1 cellular context compared by ENCODE assay signal in the genomic region with DNA sequence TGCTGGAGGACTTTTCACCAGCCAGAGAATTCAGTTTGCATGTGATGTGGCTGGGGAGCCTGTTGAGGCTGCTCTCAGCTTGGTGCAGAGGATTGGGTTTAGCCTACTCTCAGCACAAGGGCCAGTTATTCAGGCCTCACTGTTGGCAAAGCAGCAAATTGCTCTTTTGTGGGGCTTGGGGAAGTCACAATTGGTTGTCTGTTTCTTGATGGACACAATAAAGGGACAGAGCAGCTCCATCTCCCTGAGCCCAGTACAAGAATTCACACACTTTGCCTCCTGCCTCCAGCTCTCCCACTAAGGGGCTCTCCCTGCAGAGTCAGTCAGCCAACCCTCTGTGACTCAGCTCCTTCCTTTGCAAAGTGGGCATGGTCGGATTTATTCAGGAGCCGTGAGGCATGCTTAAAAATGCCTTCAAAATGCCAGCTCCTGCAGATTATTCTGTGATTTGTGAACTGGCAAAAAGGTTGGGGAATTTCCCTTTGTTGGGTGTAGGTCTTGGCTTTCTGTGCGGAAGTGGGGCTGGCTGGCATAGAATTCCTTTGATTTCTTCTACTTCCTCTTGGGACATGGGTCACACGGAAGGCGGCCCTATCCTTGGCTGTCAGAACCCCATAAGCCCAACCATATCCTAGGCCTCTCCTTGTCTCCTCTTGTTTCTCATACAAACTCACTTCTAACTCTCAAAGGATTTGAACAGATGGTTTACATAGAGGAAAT.
TF ChIP-seq lines count a peak whose summit lies in the region.

No MANE protein-coding gene starts in this region.

TF ChIP-seq in GM12878, 131 proteins besides CTCF, POLR2A, EP300 and RAD21 (continued from another document):
- TF ChIP-seq ZBTB11 (CRISPR knock-in tag; IDR thresholded peaks at IDR 0.05), result no peak
- no peak for TF ChIP-seq IKZF1 (conservative IDR thresholded peaks at IDR 0.05)
